In the genomic region with DNA sequence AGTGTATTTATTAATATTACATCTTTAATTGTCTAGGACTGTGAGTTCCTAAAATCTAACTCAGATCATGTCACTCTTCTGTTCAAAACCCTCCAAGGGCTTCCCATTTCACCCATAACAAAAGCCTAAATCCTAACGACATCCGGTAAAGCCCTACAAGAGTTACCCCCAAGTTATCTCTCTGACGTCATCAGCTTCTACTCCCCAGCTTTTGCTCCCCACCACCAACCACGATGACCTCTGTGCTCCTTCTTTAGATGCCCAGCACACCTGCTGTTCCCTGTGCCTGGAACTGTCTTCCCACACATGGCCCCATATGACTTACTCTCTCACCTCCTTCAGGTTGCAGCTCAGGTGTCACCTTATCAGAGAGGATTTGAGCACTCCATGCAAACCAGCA, we compare ENCODE assay signal across 1 cellular context.
TF ChIP-seq lines count a peak whose summit lies in the region.

No MANE protein-coding gene starts in this region.

TF ChIP-seq in HepG2, 621 proteins besides CTCF, POLR2A, EP300 and RAD21 (continued from another document):
- TF ChIP-seq ZBTB10 (CRISPR knock-in tag; IDR thresholded peaks at IDR 0.05; ENCODE audit: borderline replicate concordance) (no peak), ZBTB39 (CRISPR knock-in tag; IDR thresholded peaks at IDR 0.05) (no peak), RBAK (CRISPR knock-in tag; IDR thresholded peaks at IDR 0.05) (no peak), CREB1 (IDR thresholded peaks at IDR 0.05) (peak; percentile 98), CREB1 (CRISPR knock-in tag; IDR thresholded peaks at IDR 0.05) (no peak), SIN3A (IDR thresholded peaks at IDR 0.05; ENCODE audit: borderline replicate concordance, low read depth, low read length) (no peak), KAT8 (CRISPR knock-in tag; IDR thresholded peaks at IDR 0.05) (no peak)
